In genomic region chr20:4813076-4813838, GRCh38 we compare ENCODE assay signal across 8 cellular contexts. TPM values are rescaled to one million over a fixed set of nuclear protein-coding genes. Genes with fewer than 3 reads are reported as not detected.
A peak's percentile ranks its signal among the peaks of the same experiment; 100 is the strongest.
DNase-seq lines count a peak whose midpoint lies in the region; ATAC-seq and TF ChIP-seq lines count a peak whose summit lies in the region.

No MANE protein-coding gene starts in this region.

- H3K4me2 ChIP-seq in smooth muscle cell (no peak overlapping the region), mesendoderm (ENCODE audit: low read length) (no peak overlapping the region)

- DNase-seq in ascending aorta (ENCODE audit: low spot score in 2 of 2): no peak
- no peak for DNase-seq in NCI-H128 (lab: John Stamatoyannopoulos, UW; ENCODE audit: unreplicated experiment)
- DNase-seq in smooth muscle cell (lab: John Stamatoyannopoulos, UW; ENCODE audit: unreplicated experiment): no peak
- DNase-seq in mesendoderm: no peak
- no peak for DNase-seq in mesothelial cell of epicardium (ENCODE audit: low spot score in 2 of 2, unreplicated experiment in 2 of 2)

- H3K4me3 Mint-ChIP-seq in IgD-negative memory B cell: peak overlapping the region; percentile 85 to 91 (median 90)
- no peak overlapping the region for H3K4me3 Mint-ChIP-seq in mesothelial cell of epicardium

- H3K27me3 ChIP-seq in ascending aorta (no peaks in the 10 kb centered on the region), mucosa of stomach (ENCODE audit: control insufficient read depth, insufficient read depth, low read length) (no peaks in the 10 kb centered on the region), smooth muscle cell (ENCODE audit: low read depth) (no peaks in the 10 kb centered on the region), mesendoderm (ENCODE audit: insufficient read depth, low read length, poor library complexity) (no peaks in the 10 kb centered on the region)

- no peak overlapping the region for H2BK15ac ChIP-seq in mesendoderm (replicated peaks; ENCODE audit: low read depth)

- H3K9me3 ChIP-seq in ascending aorta (no peaks in the 10 kb centered on the region), mucosa of stomach (ENCODE audit: control insufficient read depth, low read length) (no peaks in the 10 kb centered on the region), smooth muscle cell (replicated peaks; ENCODE audit: low read depth) (no peaks in the 10 kb centered on the region)

- H2BK120ac ChIP-seq in mesendoderm (ENCODE audit: low read depth, low read length): no peak overlapping the region

- WGBS in smooth muscle cell (ENCODE audit: low lambda C conversion rate): 86% methylated on average over 22 of the region's 22 CpGs
- WGBS in mesendoderm (ENCODE audit: extremely low coverage, insufficient coverage, low lambda C conversion rate): no CpG with 5 or more reads among the region's 22 CpGs

- peaks cover 0 to 2% of the 10 kb centered on the region in 2 donors for H3K4me1 ChIP-seq in ascending aorta
- H3K4me1 ChIP-seq in mucosa of stomach (ENCODE audit: control insufficient read depth, insufficient read depth, low read length): no peaks in the 10 kb centered on the region
- no peaks in the 10 kb centered on the region for H3K4me1 ChIP-seq in smooth muscle cell (ENCODE audit: low read depth)
- no peaks in the 10 kb centered on the region for H3K4me1 ChIP-seq in mesendoderm (ENCODE audit: control insufficient read depth, low read depth, low read length)

- no peak overlapping the region for H3K23ac ChIP-seq in mesendoderm (ENCODE audit: low read length)

- H3K27ac ChIP-seq in ascending aorta (peak overlapping the region; percentile 39 to 61), smooth muscle cell (ENCODE audit: low read depth) (no peak overlapping the region), mesendoderm (ENCODE audit: low read depth, low read length) (no peak overlapping the region)

- H3K4ac ChIP-seq in mesendoderm (ENCODE audit: low read depth, low read length): no peak overlapping the region

- H3K4me3 ChIP-seq in ascending aorta (no peak overlapping the region), mucosa of stomach (ENCODE audit: low read length) (no peak overlapping the region), smooth muscle cell (no peak overlapping the region), mesendoderm (ENCODE audit: low read length) (no peak overlapping the region)

- H3K9ac ChIP-seq in mucosa of stomach (ENCODE audit: low read length) (peak overlapping the region; percentile 56), smooth muscle cell (ENCODE audit: low read depth) (no peak overlapping the region), mesendoderm (ENCODE audit: low read length) (no peak overlapping the region)

- H3K56ac ChIP-seq in mesendoderm (ENCODE audit: low read length): no peak overlapping the region

- H4K5ac ChIP-seq in mesendoderm (ENCODE audit: low read length): no peak overlapping the region

- H3K27me3 Mint-ChIP-seq in IgD-negative memory B cell (no peaks in the 10 kb centered on the region), mesothelial cell of epicardium (ENCODE audit: low read depth) (no peaks in the 10 kb centered on the region)

- no peak overlapping the region for H3K18ac ChIP-seq in mesendoderm (ENCODE audit: low read length)

- H3K9me3 Mint-ChIP-seq in IgD-negative memory B cell: no peaks in the 10 kb centered on the region
- H3K9me3 Mint-ChIP-seq in mesothelial cell of epicardium: peaks cover 6% of the 10 kb centered on the region

- no peak overlapping the region for H2AK5ac ChIP-seq in mesendoderm (ENCODE audit: low read length)

- H3K36me3 ChIP-seq in ascending aorta: no peaks in the 10 kb centered on the region
- no peaks in the 10 kb centered on the region for H3K36me3 ChIP-seq in mucosa of stomach (ENCODE audit: control insufficient read depth, insufficient read depth, low read length)
- H3K36me3 ChIP-seq in smooth muscle cell (ENCODE audit: low read depth): no peaks in the 10 kb centered on the region
- no peaks in the 10 kb centered on the region for H3K36me3 ChIP-seq in mesendoderm (ENCODE audit: control insufficient read depth, insufficient read depth, low read length)

- H3K36me3 Mint-ChIP-seq in IgD-negative memory B cell: peaks cover 6% of the 10 kb centered on the region
- H3K36me3 Mint-ChIP-seq in mesothelial cell of epicardium: no peaks in the 10 kb centered on the region

- no peaks in the 10 kb centered on the region for H3F3A ChIP-seq in smooth muscle cell (ENCODE audit: low read depth)

- no peak overlapping the region for H2BK5ac ChIP-seq in mesendoderm (ENCODE audit: low read length)

- ATAC-seq in GM19372 (IDR thresholded peaks at IDR 0.05; ENCODE audit: low read depth, unreplicated experiment): peak; percentile 35

- no peaks in the 10 kb centered on the region for H4K20me1 ChIP-seq in smooth muscle cell (ENCODE audit: low read depth)

- no peak overlapping the region for H4K8ac ChIP-seq in mesendoderm (ENCODE audit: low read depth, low read length)

- peaks cover 47 to 79% (median 52%) of the 10 kb centered on the region in 3 donors for H3K4me1 Mint-ChIP-seq in IgD-negative memory B cell
- H3K4me1 Mint-ChIP-seq in mesothelial cell of epicardium: peaks cover 10% of the 10 kb centered on the region

- TF ChIP-seq CTCF in ascending aorta (IDR thresholded peaks at IDR 0.05): no peak
- no peak for TF ChIP-seq CTCF in smooth muscle cell (IDR thresholded peaks at IDR 0.05; ENCODE audit: borderline replicate concordance, insufficient read depth, poor library complexity, severe bottlenecking)
- TF ChIP-seq CTCF in mesothelial cell of epicardium (IDR thresholded peaks at IDR 0.05; ENCODE audit: unreplicated experiment): no peak

- H3K27ac Mint-ChIP-seq in IgD-negative memory B cell: peak overlapping the region; percentile 99 to 100 (median 100)
- H3K27ac Mint-ChIP-seq in mesothelial cell of epicardium: no peak overlapping the region

- intact Hi-C loops in ascending aorta (cut with DNase I): no loop called here

- no peak overlapping the region for H2AFZ ChIP-seq in smooth muscle cell (ENCODE audit: low read depth)

- no peaks in the 10 kb centered on the region for H3K79me2 ChIP-seq in smooth muscle cell (ENCODE audit: low read depth)
- no peaks in the 10 kb centered on the region for H3K79me2 ChIP-seq in mesendoderm (ENCODE audit: control insufficient read depth, insufficient read depth, low read length)

- H3K79me1 ChIP-seq in mesendoderm (ENCODE audit: low read length): no peaks in the 10 kb centered on the region

RNA-seq across cellular contexts. Expression of gene RASSF2, which starts 10.2 kb away (rescaled TPM):
- polyA plus RNA-seq in IgD-negative memory B cell: 75.6 TPM
- total RNA-seq in ascending aorta: 23.7 TPM
- total RNA-seq in smooth muscle cell: 0.54 and 1.1 TPM in 2 replicates
- 0.66 and 0.72 TPM in 2 replicates for polyA plus RNA-seq in smooth muscle cell
- 2.1 TPM for polyA plus RNA-seq in mesendoderm (2013, experiment 1 of 2)
- 2.3 TPM for polyA plus RNA-seq in mesendoderm (2013, experiment 2 of 2)
- 6.7 to 7.5 TPM (median 6.8 TPM) in 3 replicates for total RNA-seq in mesothelial cell of epicardium

Comparison
In these comparisons a context has a peak if more than half of its experiments do, and no peak if none do; other contexts are left out.
1. H3K27ac ChIP-seq: peak in ascending aorta (2 of 2); none in smooth muscle cell (single experiment) and mesendoderm (single experiment).